8 cellular contexts compared by ENCODE assay signal in genomic region chr4:48779998-48780866, GRCh38. TPM values are rescaled to one million over a fixed set of nuclear protein-coding genes. Genes with fewer than 3 reads are reported as not detected.
DNase-seq lines count a peak whose midpoint lies in the region; ATAC-seq and TF ChIP-seq lines count a peak whose summit lies in the region.

TSS of gene FRYL (minus strand) at chr4:48780279. CDS start at chr4:48634410, 145,869 bp downstream.

- H3K4me3 ChIP-seq in ACC112 (ENCODE audit: low read depth, low read length) (peak within 1 kb of the TSS; percentile 90), breast epithelium (peak within 1 kb of the TSS; percentile 84 to 98 (median 94)), iPS-18a (ENCODE audit: low read length) (peak within 1 kb of the TSS; percentile 83), skeletal muscle tissue (ENCODE audit: low read length in 3 of 3) (peak within 1 kb of the TSS; percentile 89 to 95 (median 93))

- peak within 1 kb of the TSS; percentile 88 for H2AFZ ChIP-seq in ACC112 (ENCODE audit: low read length, unreplicated experiment)

- H3K4me1 ChIP-seq in ACC112 (ENCODE audit: control insufficient read depth, insufficient read depth, low read length, unreplicated experiment), result peaks cover 25% of the 10 kb centered on the region
- no peaks in the 10 kb centered on the region for H3K4me1 ChIP-seq in breast epithelium
- peaks cover 24% of the 10 kb centered on the region for H3K4me1 ChIP-seq in iPS-18a (ENCODE audit: control insufficient read depth, low read depth, low read length)
- peaks cover 14 to 26% (median 15%) of the 10 kb centered on the region in 3 donors for H3K4me1 ChIP-seq in skeletal muscle tissue (ENCODE audit: control insufficient read depth in 3 of 3, insufficient read depth in 3 of 3, low read length in 3 of 3)

- intact Hi-C loops in breast epithelium (cut with DNase I; ENCODE audit: low total_unique reads), result no loop called here

- TF ChIP-seq CTCF in VCaP (conservative IDR thresholded peaks at IDR 0.05) (no peak), breast epithelium (IDR thresholded peaks at IDR 0.05) (no peak)

- DNase-seq in NCI-H2196 treated with DMSO at 0.1 percent for 48 hours (lab: John Stamatoyannopoulos, UW; ENCODE audit: unreplicated experiment) (peak; percentile 100), breast epithelium (ENCODE audit: low spot score in 2 of 2) (peak; percentile 99)

- ATAC-seq in GM18870 (IDR thresholded peaks at IDR 0.05; ENCODE audit: unreplicated experiment) (peak; percentile 95), HG03135 (IDR thresholded peaks at IDR 0.05; ENCODE audit: unreplicated experiment) (peak; percentile 86)

- H3K36me3 ChIP-seq in ACC112 (ENCODE audit: insufficient read depth, low read length), result no peaks in the 10 kb centered on the region
- H3K36me3 ChIP-seq in breast epithelium, result no peaks in the 10 kb centered on the region
- no peaks in the 10 kb centered on the region for H3K36me3 ChIP-seq in iPS-18a (ENCODE audit: control insufficient read depth, low read depth, low read length)
- no peaks in the 10 kb centered on the region for H3K36me3 ChIP-seq in skeletal muscle tissue (ENCODE audit: control insufficient read depth in 3 of 3, insufficient read depth in 3 of 3, low read length in 3 of 3)

- peak; percentile 63 for TF ChIP-seq POLR2A in breast epithelium (IDR thresholded peaks at IDR 0.05)

- H3K9me3 ChIP-seq in breast epithelium, result no peaks in the 10 kb centered on the region
- H3K9me3 ChIP-seq in iPS-18a (ENCODE audit: control insufficient read depth, low read depth, low read length), result no peaks in the 10 kb centered on the region
- H3K9me3 ChIP-seq in skeletal muscle tissue (ENCODE audit: control insufficient read depth in 3 of 3, low read length in 3 of 3), result no peaks in the 10 kb centered on the region

- H3K27ac ChIP-seq in ACC112 (ENCODE audit: low read depth, low read length), result peak within 1 kb of the TSS; percentile 91
- peak within 1 kb of the TSS; percentile 96 for H3K27ac ChIP-seq in VCaP
- H3K27ac ChIP-seq in breast epithelium, result peak within 1 kb of the TSS; percentile 95 to 96
- H3K27ac ChIP-seq in iPS-18a (ENCODE audit: low read length), result peak within 1 kb of the TSS; percentile 11
- H3K27ac ChIP-seq in skeletal muscle tissue (ENCODE audit: low read depth, low read length), result peak within 1 kb of the TSS; percentile 90

- H3K79me2 ChIP-seq in ACC112 (ENCODE audit: control insufficient read depth, insufficient read depth, low read length, unreplicated experiment), result peaks cover 40% of the 10 kb centered on the region

- no peaks in the 10 kb centered on the region for H3K27me3 ChIP-seq in ACC112 (ENCODE audit: insufficient read depth, low read length)
- H3K27me3 ChIP-seq in breast epithelium, result no peaks in the 10 kb centered on the region
- H3K27me3 ChIP-seq in iPS-18a (ENCODE audit: control insufficient read depth, insufficient read depth, low read length), result no peaks in the 10 kb centered on the region
- no peaks in the 10 kb centered on the region for H3K27me3 ChIP-seq in skeletal muscle tissue (ENCODE audit: control insufficient read depth in 3 of 3, insufficient read depth in 3 of 3, low read length in 3 of 3)

- H3K9ac ChIP-seq in iPS-18a (ENCODE audit: low read length) (peak within 1 kb of the TSS; percentile 61), skeletal muscle tissue (ENCODE audit: low read depth in 1 of 3, low read length in 3 of 3) (peak within 1 kb of the TSS; percentile 86 to 95 (median 93))

RNA-seq across cellular contexts. Expression of gene FRYL, which starts in this region (rescaled TPM):
- total RNA-seq in breast epithelium (100 to 1,000 TPM in 1 of 3 donors, 10 to 100 TPM in 2; 70.9 to 112 (median 86.2) TPM), skeletal muscle tissue (66.3 TPM)

Comparison
In these comparisons a context has a peak if more than half of its experiments do, and no peak if none do; other contexts are left out.
1. Peak in every context shown above with its lines: DNase-seq, ATAC-seq, H3K4me3 ChIP-seq and H3K27ac ChIP-seq.
2. H3K27ac ChIP-seq: peak in every context shown above with its lines; median percentile 96 in VCaP; 96 in breast epithelium; 91 in ACC112; 90 in skeletal muscle tissue; 11 in iPS-18a.